ENCODE assay signal across 14 cellular contexts in the genomic region with DNA sequence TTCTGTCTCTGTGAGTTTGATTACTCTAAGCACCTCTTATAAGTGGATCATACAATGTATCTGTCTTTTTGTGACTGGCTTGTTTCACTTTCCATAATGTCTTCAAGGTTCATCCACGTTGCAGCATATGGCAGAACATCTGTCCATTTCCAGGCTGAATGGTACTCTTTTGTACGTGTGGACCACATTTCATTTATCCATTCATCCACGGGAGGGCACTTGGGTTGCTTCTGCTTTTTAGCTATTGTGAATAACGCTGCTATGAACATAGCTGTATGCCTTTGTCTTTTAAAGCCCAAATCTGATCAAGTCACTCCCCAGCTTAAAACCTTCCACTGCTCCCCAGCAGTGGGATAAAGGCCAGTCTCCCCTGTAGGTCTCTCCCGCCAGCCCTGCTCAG. TPM values are rescaled to one million over a fixed set of nuclear protein-coding genes. Genes with fewer than 3 reads are reported as not detected.
DNase-seq lines count a peak whose midpoint lies in the region; ATAC-seq and TF ChIP-seq lines count a peak whose summit lies in the region.
"Had no signal": no experiment of that assay in that cellular context is flagged by ENCODE, and none has a peak within 500 bp of the region (broad histone marks: within the 10 kb centered on the region; RNA-seq: fewer than 3 reads in every experiment).

No MANE protein-coding gene starts in this region.

- no peaks in the 10 kb centered on the region for H3K36me3 ChIP-seq in OCI-LY7 (ENCODE audit: insufficient read depth, low read length)
- no peaks in the 10 kb centered on the region for H3K36me3 ChIP-seq in transverse colon
- H3K36me3 ChIP-seq: BLaER1 treated with 17β-estradiol and CSF1 and Interleukin-3, amounts not matched to agents 10 nM and 100 nM; gastrocnemius medialis had no signal

- H3K9me3 ChIP-seq in OCI-LY7 (ENCODE audit: low read length) = no peaks in the 10 kb centered on the region
- H3K9me3 ChIP-seq in transverse colon = no peaks in the 10 kb centered on the region
- H3K9me3 ChIP-seq: BLaER1 treated with 17β-estradiol and CSF1 and Interleukin-3, amounts not matched to agents 10 nM and 100 nM; gastrocnemius medialis had no signal

- BruUV-seq in OCI-LY7 (replicated peaks; lab: Mats Ljungman, UMichigan) = no TSS peak

- WGBS in transverse colon (ENCODE audit: low coverage in 1 of 2), 2 donors = 64 to 68% methylated on average over 3 to 5 of the region's 5 CpGs

- no peaks in the 10 kb centered on the region for H4K20me1 ChIP-seq in OCI-LY7 (ENCODE audit: insufficient read depth, low read length)
- H4K20me1 ChIP-seq: BLaER1 treated with 17β-estradiol and CSF1 and Interleukin-3, amounts not matched to agents 10 nM and 100 nM had no signal

- ATAC-seq in GM18907 (IDR thresholded peaks at IDR 0.05; ENCODE audit: unreplicated experiment) (peak; percentile 55), left colon (no peak)
- ATAC-seq: activated CD8-positive, alpha-beta memory T cell treated with anti-CD3 and anti-CD28 coated beads, Interleukin-2, amount 10 ng/mL, durations not matched to agents 7 days and 5 days; gastrocnemius medialis had no signal

- no peak for TF ChIP-seq POLR2A in transverse colon (IDR thresholded peaks at IDR 0.05)

- no peaks in the 10 kb centered on the region for H3K27me3 ChIP-seq in transverse colon
- H3K27me3 ChIP-seq: gastrocnemius medialis had no signal

- H3K4me1 Mint-ChIP-seq in activated CD4-positive, alpha-beta memory T cell treated with anti-CD3 and anti-CD28 coated beads for 36 hours (ENCODE audit: low read depth) = no peaks in the 10 kb centered on the region
- H3K4me1 Mint-ChIP-seq: activated CD8-positive, alpha-beta memory T cell treated with anti-CD3 and anti-CD28 coated beads, Interleukin-2, amount 10 ng/mL, durations not matched to agents 7 days and 5 days; activated naive CD8-positive, alpha-beta T cell treated with anti-CD3 and anti-CD28 coated beads for 36 hours had no signal

- no peak overlapping the region for H2AFZ ChIP-seq in OCI-LY7 (ENCODE audit: low read length)

- CTCF ChIA-PET in OCI-LY7 (lab: Charles Lee; ENCODE audit: unreplicated experiment) = no interaction called here
- CTCF ChIA-PET in activated CD4-positive, alpha-beta memory T cell treated with anti-CD3 and anti-CD28 coated beads for 36 hours (lab: Charles Lee) = interaction anchor here (3.2 kb wide), 1 partner anchor 204 kb away, joined by 16 read pairs; no protein-coding TSS in a partner anchor

- TF ChIP-seq CTCF in OCI-LY7 (conservative IDR thresholded peaks at IDR 0.05; ENCODE audit: low read length) (peak; percentile 28; the same call in 1 of the 2 replicates), fibroblast of the aortic adventitia (IDR thresholded peaks at IDR 0.05; ENCODE audit: insufficient read depth, low read length) (peak; percentile 28), transverse colon (IDR thresholded peaks at IDR 0.05) (no peak)

- no peaks in the 10 kb centered on the region for H3K9me3 Mint-ChIP-seq in activated CD4-positive, alpha-beta memory T cell treated with anti-CD3 and anti-CD28 coated beads for 36 hours
- H3K9me3 Mint-ChIP-seq: activated naive CD8-positive, alpha-beta T cell treated with anti-CD3 and anti-CD28 coated beads for 36 hours had no signal

- POLR2A ChIA-PET in OCI-LY7 (lab: Charles Lee) = no interaction called here
- POLR2A ChIA-PET in activated CD4-positive, alpha-beta memory T cell treated with anti-CD3 and anti-CD28 coated beads for 36 hours (lab: Charles Lee) = no interaction called here

- in situ Hi-C loops in transverse colon (cut with MboI; ENCODE audit: low pct_ligation_motif_present in 1 of 4, low pct_unique_long_range_greater_than_20kb in 1 of 4, low sequenced_read_pairs in 3 of 4) = loop anchor here in 1 of 4 donors (25.0 kb wide), 1 partner anchor 88 kb away; no protein-coding TSS in a partner anchor

- H3K4me1 ChIP-seq in OCI-LY7 (ENCODE audit: insufficient read depth, low read length, poor library complexity, severe bottlenecking) (no peaks in the 10 kb centered on the region), transverse colon (peaks cover 9 to 47% (median 30%) of the 10 kb centered on the region in 4 donors)

- no peaks in the 10 kb centered on the region for H3K79me2 ChIP-seq in OCI-LY7 (ENCODE audit: insufficient read depth, low read depth, low read length)

- intact Hi-C loops in OCI-LY7 (cut with micrococcal nuclease; ENCODE audit: unreplicated experiment) (no loop called here), transverse colon (cut with DNase I; ENCODE audit: low total_unique reads) (no loop called here), left colon (cut with DNase I, micrococcal nuclease) (no loop called here)
- intact Hi-C loops in activated CD4-positive, alpha-beta memory T cell treated with anti-CD3 and anti-CD28 coated beads for 36 hours (cut with micrococcal nuclease) = no loop called here

- no peak overlapping the region for H3K4me2 ChIP-seq in OCI-LY7 (ENCODE audit: low read length)
- H3K4me2 ChIP-seq: BLaER1 treated with 17β-estradiol and CSF1 and Interleukin-3, amounts not matched to agents 10 nM and 100 nM had no signal

- H3K4me3 Mint-ChIP-seq in activated CD4-positive, alpha-beta memory T cell treated with anti-CD3 and anti-CD28 coated beads for 36 hours = no peak overlapping the region
- H3K4me3 Mint-ChIP-seq: activated CD8-positive, alpha-beta memory T cell treated with anti-CD3 and anti-CD28 coated beads, Interleukin-2, amount 10 ng/mL, durations not matched to agents 7 days and 5 days; activated naive CD8-positive, alpha-beta T cell treated with anti-CD3 and anti-CD28 coated beads for 36 hours had no signal

- peaks cover 3% of the 10 kb centered on the region for H3K27me3 Mint-ChIP-seq in activated CD4-positive, alpha-beta memory T cell treated with anti-CD3 and anti-CD28 coated beads for 36 hours
- H3K27me3 Mint-ChIP-seq: activated CD8-positive, alpha-beta memory T cell treated with anti-CD3 and anti-CD28 coated beads, Interleukin-2, amount 10 ng/mL, durations not matched to agents 7 days and 5 days had no signal

- peak; percentile 69 for DNase-seq in Ammon's horn (ENCODE audit: low spot score)
- DNase-seq in OCI-LY7 (ENCODE audit: low spot score) = peak; percentile 4
- peak; percentile 51 for DNase-seq in fibroblast of the aortic adventitia (ENCODE audit: low read depth)
- DNase-seq in activated CD4-positive, alpha-beta memory T cell treated with anti-CD3 and anti-CD28 coated beads for 36 hours = no peak
- no peak for DNase-seq in activated CD4-positive, alpha-beta T cell treated with anti-CD3 and anti-CD28 coated beads for 4 hours
- no peak for DNase-seq in transverse colon
- DNase-seq in left colon = no peak
- DNase-seq: activated CD8-positive, alpha-beta memory T cell treated with anti-CD3 and anti-CD28 coated beads, Interleukin-2, amount 10 ng/mL, durations not matched to agents 7 days and 5 days; activated naive CD8-positive, alpha-beta T cell treated with anti-CD3 and anti-CD28 coated beads for 36 hours; gastrocnemius medialis; NCI-H226; SIG-M5 had no signal

- H3K27ac ChIP-seq in OCI-LY7 (ENCODE audit: low read depth, low read length, poor library complexity, severe bottlenecking) = no peak overlapping the region
- no peak overlapping the region for H3K27ac ChIP-seq in transverse colon
- H3K27ac ChIP-seq: BLaER1 treated with 17β-estradiol and CSF1 and Interleukin-3, amounts not matched to agents 10 nM and 100 nM had no signal

- H3K9me2 ChIP-seq in OCI-LY7 (ENCODE audit: insufficient read depth, low read length) = no peaks in the 10 kb centered on the region

- no peak overlapping the region for H3K27ac Mint-ChIP-seq in activated CD4-positive, alpha-beta memory T cell treated with anti-CD3 and anti-CD28 coated beads for 36 hours
- H3K27ac Mint-ChIP-seq: activated CD8-positive, alpha-beta memory T cell treated with anti-CD3 and anti-CD28 coated beads, Interleukin-2, amount 10 ng/mL, durations not matched to agents 7 days and 5 days; activated naive CD8-positive, alpha-beta T cell treated with anti-CD3 and anti-CD28 coated beads for 36 hours had no signal

- no peak for TF ChIP-seq EP300 in transverse colon (IDR thresholded peaks at IDR 0.05; ENCODE audit: low read depth)

- no peak overlapping the region for H3K4me3 ChIP-seq in OCI-LY7 (ENCODE audit: low read depth, low read length, poor library complexity, severe bottlenecking)
- no peak overlapping the region for H3K4me3 ChIP-seq in fibroblast of the aortic adventitia (ENCODE audit: low read depth, low read length)
- no peak overlapping the region for H3K4me3 ChIP-seq in transverse colon
- H3K4me3 ChIP-seq: BLaER1 treated with 17β-estradiol and CSF1 and Interleukin-3, amounts not matched to agents 10 nM and 100 nM; gastrocnemius medialis had no signal

- H3K36me3 Mint-ChIP-seq in activated CD4-positive, alpha-beta memory T cell treated with anti-CD3 and anti-CD28 coated beads for 36 hours = no peaks in the 10 kb centered on the region
- H3K36me3 Mint-ChIP-seq: activated CD8-positive, alpha-beta memory T cell treated with anti-CD3 and anti-CD28 coated beads, Interleukin-2, amount 10 ng/mL, durations not matched to agents 7 days and 5 days; activated naive CD8-positive, alpha-beta T cell treated with anti-CD3 and anti-CD28 coated beads for 36 hours had no signal

RNA-seq across cellular contexts. Expression of gene EGFR, which starts 31.5 kb away (rescaled TPM):
- 0.18 TPM in 1 of 2 replicates, not detected in the other for total RNA-seq in OCI-LY7 (2014; rRNA removed; shearing (Covaris generic))
- total RNA-seq in OCI-LY7 (2022) (0.15 and 0.27 TPM in 2 replicates), fibroblast of the aortic adventitia (ENCODE audit: low replicate concordance) (48.3 and 147 TPM in 2 replicates), transverse colon (10 to 100 TPM; 40.0 to 85.7 (median 72.9) TPM), left colon (10 to 100 TPM; 66.8 to 85.6 TPM)
- not detected for total RNA-seq in activated CD4-positive, alpha-beta memory T cell treated with anti-CD3 and anti-CD28 coated beads for 36 hours
- total RNA-seq: activated CD8-positive, alpha-beta memory T cell treated with anti-CD3 and anti-CD28 coated beads, Interleukin-2, amount 10 ng/mL, durations not matched to agents 7 days and 5 days; activated naive CD8-positive, alpha-beta T cell treated with anti-CD3 and anti-CD28 coated beads for 36 hours had no signal

Comparison
In these comparisons a context has a peak if more than half of its experiments do, and no peak if none do; other contexts are left out.
1. DNase-seq: peak in Ammon's horn (single experiment), OCI-LY7 (single experiment) and fibroblast of the aortic adventitia (single experiment); none in activated CD4-positive, alpha-beta memory T cell treated with anti-CD3 and anti-CD28 coated beads for 36 hours (single experiment), activated CD4-positive, alpha-beta T cell treated with anti-CD3 and anti-CD28 coated beads for 4 hours (0 of 2), transverse colon (single experiment) and left colon (0 of 2).
2. CTCF ChIP-seq: peak in OCI-LY7 (single experiment) and fibroblast of the aortic adventitia (single experiment); none in transverse colon (0 of 5).
3. RNA of gene EGFR, which starts 31.5 kb away (total RNA-seq): 48.3 to 147 TPM in fibroblast of the aortic adventitia, 66.8 to 85.6 TPM in left colon and 40.0 to 85.7 TPM in transverse colon; 0.15 to 0.27 TPM in OCI-LY7 and not detected in activated CD4-positive, alpha-beta memory T cell treated with anti-CD3 and anti-CD28 coated beads for 36 hours; every median in the first group is over 10 times any median in the second.